14 cellular contexts compared by ENCODE assay signal in genomic region chr21:16468191-16468590, GRCh38.
"Had no signal": no experiment of that assay in that cellular context is flagged by ENCODE, and none has a peak within 500 bp of the region (broad histone marks: within the 10 kb centered on the region; RNA-seq: fewer than 3 reads in every experiment).

No MANE protein-coding gene starts in this region.

- H3K27ac Mint-ChIP-seq: activated naive CD8-positive, alpha-beta T cell treated with anti-CD3 and anti-CD28 coated beads, Interleukin-2, amount 10 ng/mL, durations not matched to agents 7 days and 5 days; dendritic cell treated with granulocyte-macrophage colony-stimulating factor and Interleukin-4, amounts not matched to agents 40 ng/mL and 50 ng/mL, for 4 days; natural killer cell treated with Interleukin-12 subunit alpha and Interleukin-12 subunit beta and Interleukin-15 and Interleukin-18, amount 100 ng/mL, for 72 hours; stimulated activated effector memory CD8-positive, alpha-beta T cell treated with anti-CD3 and anti-CD28 coated beads, Interleukin-12 subunit alpha, Interleukin-12 subunit beta, amount 100 ng/mL, for 72 hours had no signal

- H3K4me3 Mint-ChIP-seq: activated naive CD8-positive, alpha-beta T cell treated with anti-CD3 and anti-CD28 coated beads, Interleukin-2, amount 10 ng/mL, durations not matched to agents 7 days and 5 days; dendritic cell treated with granulocyte-macrophage colony-stimulating factor and Interleukin-4, amounts not matched to agents 40 ng/mL and 50 ng/mL, for 4 days; natural killer cell treated with Interleukin-12 subunit alpha and Interleukin-12 subunit beta and Interleukin-15 and Interleukin-18, amount 100 ng/mL, for 72 hours; stimulated activated effector memory CD8-positive, alpha-beta T cell treated with anti-CD3 and anti-CD28 coated beads, Interleukin-12 subunit alpha, Interleukin-12 subunit beta, amount 100 ng/mL, for 72 hours had no signal

- DNase-seq: activated naive CD4-positive, alpha-beta T cell; activated naive CD8-positive, alpha-beta T cell treated with anti-CD3 and anti-CD28 coated beads, Interleukin-2, amount 10 ng/mL, durations not matched to agents 7 days and 5 days; activated T-cell treated with anti-CD3 and anti-CD28 coated beads for 4 hours; aorta; effector memory CD4-positive, alpha-beta T cell; glutamatergic neuron; mesendoderm; posterior cingulate gyrus; retina; T-helper 9 cell; thyroid gland had no signal

- H3K4me1 Mint-ChIP-seq: activated naive CD8-positive, alpha-beta T cell treated with anti-CD3 and anti-CD28 coated beads, Interleukin-2, amount 10 ng/mL, durations not matched to agents 7 days and 5 days; stimulated activated effector memory CD8-positive, alpha-beta T cell treated with anti-CD3 and anti-CD28 coated beads, Interleukin-12 subunit alpha, Interleukin-12 subunit beta, amount 100 ng/mL, for 72 hours had no signal

- H3K4me3 ChIP-seq: thyroid gland had no signal

- H3K27me3 Mint-ChIP-seq: activated naive CD8-positive, alpha-beta T cell treated with anti-CD3 and anti-CD28 coated beads, Interleukin-2, amount 10 ng/mL, durations not matched to agents 7 days and 5 days; dendritic cell treated with granulocyte-macrophage colony-stimulating factor and Interleukin-4, amounts not matched to agents 40 ng/mL and 50 ng/mL, for 4 days; natural killer cell treated with Interleukin-12 subunit alpha and Interleukin-12 subunit beta and Interleukin-15 and Interleukin-18, amount 100 ng/mL, for 72 hours had no signal

- H3K36me3 Mint-ChIP-seq: activated naive CD8-positive, alpha-beta T cell treated with anti-CD3 and anti-CD28 coated beads, Interleukin-2, amount 10 ng/mL, durations not matched to agents 7 days and 5 days; stimulated activated effector memory CD8-positive, alpha-beta T cell treated with anti-CD3 and anti-CD28 coated beads, Interleukin-12 subunit alpha, Interleukin-12 subunit beta, amount 100 ng/mL, for 72 hours had no signal

- H3K27me3 ChIP-seq: thyroid gland had no signal

- H3K36me3 ChIP-seq: thyroid gland had no signal

- H3K27ac ChIP-seq: thyroid gland had no signal

- H3K9me3 ChIP-seq: thyroid gland had no signal
